ENCODE assay signal across 15 cellular contexts in the genomic region with DNA sequence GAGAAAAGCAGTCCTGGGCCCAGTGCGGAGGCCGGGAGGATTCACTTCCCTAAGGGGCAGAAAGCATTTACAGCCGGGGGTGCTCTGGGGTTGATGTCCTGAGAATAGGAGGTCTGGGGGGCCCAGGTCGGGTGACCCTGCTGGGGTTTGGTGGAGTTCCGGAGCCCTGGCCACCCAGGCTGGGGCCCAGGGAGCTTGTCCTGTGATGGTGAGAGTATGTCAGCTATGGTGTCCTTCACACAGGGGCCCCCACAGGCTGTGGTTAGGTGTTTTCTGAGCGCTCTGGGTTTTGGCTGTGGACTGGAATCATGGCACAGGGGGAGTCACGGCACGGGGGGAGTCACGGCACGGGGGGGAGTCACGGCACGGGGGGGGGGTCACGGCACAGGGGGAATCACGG. TPM values are rescaled to one million over a fixed set of nuclear protein-coding genes. Genes with fewer than 3 reads are reported as not detected.
DNase-seq lines count a peak whose midpoint lies in the region; ATAC-seq, FAIRE-seq and TF ChIP-seq lines count a peak whose summit lies in the region.
"Had no signal": no experiment of that assay in that cellular context is flagged by ENCODE, and none has a peak within 500 bp of the region (broad histone marks: within the 10 kb centered on the region; RNA-seq: fewer than 3 reads in every experiment).

No MANE protein-coding gene starts in this region.

- H4K8ac ChIP-seq in H9 (replicated peaks; ENCODE audit: insufficient read length, low read depth, low read length), result no peak overlapping the region

- H3T11ph ChIP-seq in H9 (ENCODE audit: low read length), result no peak overlapping the region

- no peak overlapping the region for H3K23ac ChIP-seq in H9 (ENCODE audit: insufficient read length, low read depth, low read length)

- no peak overlapping the region for H3K18ac ChIP-seq in H9 (ENCODE audit: insufficient read length, low read depth, low read length)

- no peak overlapping the region for H3K14ac ChIP-seq in H9 (ENCODE audit: insufficient read depth, low read length)

- TF ChIP-seq POLR2A in HepG2 (IDR thresholded peaks at IDR 0.05; ENCODE audit: insufficient read depth in 1 of 2, low read depth in 2 of 2, low read length in 2 of 2) (no peak), right lobe of liver (IDR thresholded peaks at IDR 0.05) (no peak)

- no peak for DNase-seq in HepG2 (ENCODE audit: low spot score)
- DNase-seq in right lobe of liver, result no peak
- no peak for DNase-seq in H9
- no peak for DNase-seq in endodermal cell
- DNase-seq in stimulated activated naive B cell treated with anti-CD40 and anti-IgM and Interleukin-4, amounts not matched to agents 10 μg/mL and 1 μg/mL and 100 μg/mL, for 72 hours, result no peak
- no peak for DNase-seq in COLO829 (ENCODE audit: low spot score)
- DNase-seq in SHP77 treated with DMSO at 0.1 percent for 48 hours (lab: John Stamatoyannopoulos, UW), result no peak
- DNase-seq in NCI-H82 treated with DMSO at 0.1 percent for 48 hours (lab: John Stamatoyannopoulos, UW; ENCODE audit: unreplicated experiment), result no peak
- DNase-seq: ACHN; C1 segment of cervical spinal cord; CD4-positive, alpha-beta T cell; DMS79; GOT3 had no signal

- TF ChIP-seq RAD21 in HepG2 (CRISPR knock-in tag; IDR thresholded peaks at IDR 0.05), result no peak

- H3K23me2 ChIP-seq in H9 (ENCODE audit: insufficient read length, low read depth, low read length, poor library complexity, severe bottlenecking), result no peaks in the 10 kb centered on the region

- H3K56ac ChIP-seq in H9 (ENCODE audit: insufficient read length, low read depth, low read length), result no peak overlapping the region

- H2BK20ac ChIP-seq in H9 (ENCODE audit: low read depth, low read length, poor library complexity, severe bottlenecking), result no peak overlapping the region

- H2AFZ ChIP-seq in HepG2 (ENCODE audit: low read length), result no peak overlapping the region
- H2AFZ ChIP-seq in H9 (ENCODE audit: low read length), result no peak overlapping the region

- TF ChIP-seq CTCF in HepG2 (CRISPR knock-in tag; IDR thresholded peaks at IDR 0.05), result no peak
- no peak for TF ChIP-seq CTCF in right lobe of liver (IDR thresholded peaks at IDR 0.05)
- no peak for TF ChIP-seq CTCF in H9 (conservative IDR thresholded peaks at IDR 0.05)
- no peak for TF ChIP-seq CTCF in endodermal cell (conservative IDR thresholded peaks at IDR 0.05)

- H3K36me3 ChIP-seq in HepG2 (replicated peaks in 1 of 2; ENCODE audit: control insufficient read depth in 1 of 2, insufficient read depth in 2 of 2, low read length in 2 of 2) (no peaks in the 10 kb centered on the region), right lobe of liver (no peaks in the 10 kb centered on the region), endodermal cell (ENCODE audit: control insufficient read depth, insufficient read depth, low read length) (no peaks in the 10 kb centered on the region)

- WGBS in HepG2 (ENCODE audit: low lambda C conversion rate), result 29% methylated on average over 14 of the region's 14 CpGs
- WGBS in right lobe of liver (ENCODE audit: insufficient coverage, low coverage, low lambda C conversion rate, missing lambda C conversion rate), result 56% methylated on average over 11 of the region's 14 CpGs
- no CpG with 5 or more reads among the region's 14 CpGs for WGBS in H9 (ENCODE audit: extremely low coverage, insufficient read length, low lambda C conversion rate)
- WGBS in endodermal cell (ENCODE audit: insufficient coverage in 1 of 2, insufficient read length in 1 of 2), 2 experiments, result 88% methylated on average over 12 of the region's 14 CpGs; no CpG with 5 or more reads in 1 of the 2 experiments

- H3K4me3 ChIP-seq in HepG2 (replicated peaks in 1 of 3; ENCODE audit: insufficient read depth in 1 of 3, low read depth in 2 of 3, low read length in 3 of 3), result no peak overlapping the region
- no peak overlapping the region for H3K4me3 ChIP-seq in right lobe of liver
- H3K4me3 ChIP-seq in endodermal cell (ENCODE audit: low read length), result no peak overlapping the region

- POLR2A ChIA-PET in HepG2 (lab: Yijun Ruan, JAX), result no interaction called here

- no peak overlapping the region for H2BK120ac ChIP-seq in H9 (ENCODE audit: low read depth, low read length, poor library complexity, severe bottlenecking)

- no peak overlapping the region for H4K5ac ChIP-seq in H9 (ENCODE audit: insufficient read length, low read depth, low read length)

- H3K9me3 ChIP-seq in HepG2 (ENCODE audit: low read length) (no peaks in the 10 kb centered on the region), right lobe of liver (no peaks in the 10 kb centered on the region), H9 (ENCODE audit: control insufficient read depth, low read depth, low read length) (no peaks in the 10 kb centered on the region), endodermal cell (ENCODE audit: control insufficient read depth, low read length) (no peaks in the 10 kb centered on the region)

- TF ChIP-seq EP300 in HepG2 (IDR thresholded peaks at IDR 0.05; ENCODE audit: low read depth in 2 of 2, low read length in 2 of 2) (no peak), HepG2 (CRISPR knock-in tag; IDR thresholded peaks at IDR 0.05; ENCODE audit: borderline replicate concordance) (no peak)

- in situ Hi-C loops in HepG2 (cut with HindIII; ENCODE audit: extremely low pct_ligation_motif_present, low pct_unique_long_range_greater_than_20kb), result no loop called here

- H3K36me3 Mint-ChIP-seq in H9 (ENCODE audit: insufficient read depth in 1 of 3, low read depth in 3 of 3) (no peaks in the 10 kb centered on the region; a peak in 2 of 7 replicates), endodermal cell (ENCODE audit: low read depth) (no peaks in the 10 kb centered on the region)
- peaks cover 0 to 4% of the 10 kb centered on the region in 2 donors for H3K36me3 Mint-ChIP-seq in stimulated activated naive B cell treated with anti-CD40 and anti-IgM and Interleukin-4, amounts not matched to agents 10 μg/mL and 1 μg/mL and 100 μg/mL, for 72 hours
- H3K36me3 Mint-ChIP-seq: IgD-negative memory B cell had no signal

- H2BK12ac ChIP-seq in H9 (ENCODE audit: insufficient read length, low read depth, low read length), result no peak overlapping the region

- no peaks in the 10 kb centered on the region for H3K4me1 ChIP-seq in HepG2 (ENCODE audit: insufficient read depth, low read length)
- no peaks in the 10 kb centered on the region for H3K4me1 ChIP-seq in right lobe of liver
- H3K4me1 ChIP-seq in H9 (ENCODE audit: insufficient read depth, low read length), result peaks cover 12% of the 10 kb centered on the region; the same call in 1 of the 2 replicates
- no peaks in the 10 kb centered on the region for H3K4me1 ChIP-seq in endodermal cell (ENCODE audit: control insufficient read depth, insufficient read depth, low read length)

- peak overlapping the region; percentile 53 to 92 (median 89); a peak in 5 of 7 replicates for H3K27ac Mint-ChIP-seq in H9
- peak overlapping the region; percentile 30 for H3K27ac Mint-ChIP-seq in endodermal cell
- H3K27ac Mint-ChIP-seq in stimulated activated naive B cell treated with anti-CD40 and anti-IgM and Interleukin-4, amounts not matched to agents 10 μg/mL and 1 μg/mL and 100 μg/mL, for 72 hours, result peak overlapping the region; percentile 92
- H3K27ac Mint-ChIP-seq: CD4-positive, alpha-beta T cell; IgD-negative memory B cell had no signal

- H2BK5ac ChIP-seq in H9 (ENCODE audit: insufficient read length, low read length), result no peak overlapping the region

- H3K9ac ChIP-seq in HepG2 (ENCODE audit: insufficient read depth, low read depth, low read length), result no peak overlapping the region
- no peak overlapping the region for H3K9ac ChIP-seq in H9 (ENCODE audit: extremely low read depth, insufficient read length, low read length)
- H3K9ac ChIP-seq in endodermal cell (ENCODE audit: extremely low read depth, low read length, poor library complexity, severe bottlenecking), result no peak overlapping the region

- ATAC-seq in HepG2 (peak; percentile 39; the same call in 2 of the 3 replicates), right lobe of liver (no peak)
- ATAC-seq in stimulated activated naive B cell treated with anti-CD40 and anti-IgM and Interleukin-4, amounts not matched to agents 10 μg/mL and 1 μg/mL and 100 μg/mL, for 72 hours (replicated peaks), result peak in 1 of 2 donors; percentile 32

- intact Hi-C loops in HepG2 (cut with micrococcal nuclease; ENCODE audit: unreplicated experiment) (no loop called here), right lobe of liver (cut with DNase I) (no loop called here)

- no peaks in the 10 kb centered on the region for H3K79me2 ChIP-seq in HepG2 (ENCODE audit: insufficient read depth, low read length)
- H3K79me2 ChIP-seq in H9 (ENCODE audit: insufficient read depth, low read length), result no peaks in the 10 kb centered on the region

- FAIRE-seq in HepG2 (lab: Jason Lieb, UNC), result no peak
- FAIRE-seq: GM12891 had no signal

- H3K9me3 Mint-ChIP-seq in H9 (peaks cover 0 to 2% of the 10 kb centered on the region in 2 experiments; a peak in 2 of 5 replicates), endodermal cell (peaks cover 1% of the 10 kb centered on the region)
- no peaks in the 10 kb centered on the region for H3K9me3 Mint-ChIP-seq in stimulated activated naive B cell treated with anti-CD40 and anti-IgM and Interleukin-4, amounts not matched to agents 10 μg/mL and 1 μg/mL and 100 μg/mL, for 72 hours
- H3K9me3 Mint-ChIP-seq: CD4-positive, alpha-beta T cell; IgD-negative memory B cell had no signal

- no peak overlapping the region for H4K91ac ChIP-seq in H9 (ENCODE audit: insufficient read length, low read depth, low read length)

- no peaks in the 10 kb centered on the region; the same call in 1 of the 2 replicates for H3K27me3 Mint-ChIP-seq in H9 (ENCODE audit: low read depth)
- peaks cover 3% of the 10 kb centered on the region for H3K27me3 Mint-ChIP-seq in endodermal cell (ENCODE audit: insufficient read depth)
- H3K27me3 Mint-ChIP-seq in stimulated activated naive B cell treated with anti-CD40 and anti-IgM and Interleukin-4, amounts not matched to agents 10 μg/mL and 1 μg/mL and 100 μg/mL, for 72 hours, result peaks cover 59 to 63% of the 10 kb centered on the region in 2 donors

- CTCF ChIA-PET in HepG2 (lab: Yijun Ruan, JAX; ENCODE audit: low intra/inter-chr PET ratio, low total read pairs), result no interaction called here

- no peak overlapping the region for H3K4ac ChIP-seq in H9 (ENCODE audit: low read depth, low read length)

- no TSS peak for BruUV-seq in HepG2 (replicated peaks; lab: Mats Ljungman, UMichigan)

- H3K4me1 Mint-ChIP-seq in H9 (peaks cover 53 to 54% of the 10 kb centered on the region in 2 experiments), endodermal cell (no peaks in the 10 kb centered on the region)
- H3K4me1 Mint-ChIP-seq in stimulated activated naive B cell treated with anti-CD40 and anti-IgM and Interleukin-4, amounts not matched to agents 10 μg/mL and 1 μg/mL and 100 μg/mL, for 72 hours, result peaks cover 6 to 13% of the 10 kb centered on the region in 2 donors

- H3K4me3 Mint-ChIP-seq in H9 (no peak overlapping the region), endodermal cell (no peak overlapping the region)
- peak overlapping the region in 1 of 2 donors; percentile 69 for H3K4me3 Mint-ChIP-seq in stimulated activated naive B cell treated with anti-CD40 and anti-IgM and Interleukin-4, amounts not matched to agents 10 μg/mL and 1 μg/mL and 100 μg/mL, for 72 hours
- H3K4me3 Mint-ChIP-seq: CD4-positive, alpha-beta T cell; IgD-negative memory B cell had no signal

- H2BK15ac ChIP-seq in H9 (ENCODE audit: low read depth, low read length), result no peak overlapping the region

- H4K20me1 ChIP-seq in HepG2 (ENCODE audit: insufficient read depth, low read length), result no peaks in the 10 kb centered on the region; the same call in 1 of the 2 replicates
- H4K20me1 ChIP-seq in H9 (ENCODE audit: control insufficient read depth, insufficient read depth, insufficient read length), result no peaks in the 10 kb centered on the region

- H3K27me3 ChIP-seq in HepG2 (ENCODE audit: control insufficient read depth in 1 of 2, insufficient read depth in 2 of 2, low read length in 2 of 2), result peaks cover 3% of the 10 kb centered on the region in 2 experiments; a peak in 1 of 5 replicates
- no peaks in the 10 kb centered on the region for H3K27me3 ChIP-seq in right lobe of liver
- H3K27me3 ChIP-seq in H9 (ENCODE audit: insufficient read depth, low read length), result no peaks in the 10 kb centered on the region; the same call in 1 of the 2 replicates
- no peaks in the 10 kb centered on the region for H3K27me3 ChIP-seq in endodermal cell (ENCODE audit: control insufficient read depth, insufficient read depth, low read length, poor library complexity, severe bottlenecking)

- no peak overlapping the region for H2AK5ac ChIP-seq in H9 (ENCODE audit: insufficient read length, low read length)

- H3K27ac ChIP-seq in HepG2 (ENCODE audit: extremely low read length, insufficient read depth, low read length) (no peak overlapping the region), right lobe of liver (no peak overlapping the region), H9 (ENCODE audit: insufficient read length, low read depth, low read length) (no peak overlapping the region), endodermal cell (ENCODE audit: low read depth, low read length) (no peak overlapping the region)

- H3K79me1 ChIP-seq in H9 (ENCODE audit: insufficient read depth, low read depth, low read length, poor library complexity, severe bottlenecking), result no peaks in the 10 kb centered on the region

- no peak overlapping the region for H3K4me2 ChIP-seq in HepG2 (ENCODE audit: low read depth, low read length)
- no peak overlapping the region for H3K4me2 ChIP-seq in H9 (ENCODE audit: insufficient read depth, insufficient read length, low read length)

RNA-seq across cellular contexts. Expression of a gene that starts 54.5 kb away (rescaled TPM):
- total RNA-seq in HepG2 (2016; rRNA removed; fragmentation: Illumina TruSeq; extraction: Trizol) (39.7 and 45.9 TPM in 2 replicates), right lobe of liver (10 to 100 TPM in 2 of 6 experiments, 1 to 10 TPM in 4; 4.2 to 11.4 (median 7.0) TPM), H9 (2021) (28.3 and 30.7 TPM in 2 replicates), endodermal cell (10 to 100 TPM; 19.9 to 20.1 TPM)
- total RNA-seq in HepG2 (2016; cell fraction: cytosol; rRNA removed; fragmentation: Illumina TruSeq; extraction: Trizol; ENCODE audit: low read depth), result 26.8 and 30.8 TPM in 2 replicates
- 36.9 and 47.1 TPM in 2 replicates for total RNA-seq in HepG2 (2016; cell fraction: insoluble cytoplasmic fraction; rRNA removed; fragmentation: Illumina TruSeq; extraction: Trizol)
- 43.7 and 45.0 TPM in 2 replicates for total RNA-seq in HepG2 (2016; cell fraction: membrane; rRNA removed; fragmentation: Illumina TruSeq; extraction: Trizol)
- total RNA-seq in HepG2 (2016; cell fraction: nucleus; rRNA removed; fragmentation: Illumina TruSeq; extraction: Trizol), result 27.3 and 30.5 TPM in 2 replicates
- 32.1 and 49.4 TPM in 2 replicates for polyA plus RNA-seq in HepG2 (2011; rRNA removed)
- 33.5 and 39.5 TPM in 2 replicates for polyA plus RNA-seq in HepG2 (2011; cell fraction: cytosol; rRNA removed)
- polyA plus RNA-seq in HepG2 (2011; cell fraction: nucleus; rRNA removed), result 29.6 and 38.2 TPM in 2 replicates
- 36.5 and 48.1 TPM in 2 replicates for polyA plus RNA-seq in HepG2 (2012)
- 37.2 and 42.5 TPM in 2 replicates for polyA plus RNA-seq in HepG2 (2016; cell fraction: cytosol; fragmentation: Illumina TruSeq; extraction: Trizol; ENCODE audit: low read depth)
- polyA plus RNA-seq in HepG2 (2016; cell fraction: insoluble cytoplasmic fraction; fragmentation: Illumina TruSeq; extraction: Trizol; ENCODE audit: low read depth), result 36.2 and 38.9 TPM in 2 replicates
- polyA plus RNA-seq in HepG2 (2016; cell fraction: membrane; fragmentation: Illumina TruSeq; extraction: Trizol; ENCODE audit: low read depth), result 38.3 and 46.2 TPM in 2 replicates
- polyA plus RNA-seq in HepG2 (2016; cell fraction: nucleus; fragmentation: Illumina TruSeq; extraction: Trizol; ENCODE audit: insufficient read depth, low read depth), result 49.7 and 63.7 TPM in 2 replicates
- polyA minus RNA-seq in HepG2 (2011; rRNA and poly(A)+ RNA removed; ENCODE audit: low replicate concordance), result 19.9 and 51.6 TPM in 2 replicates
- 14.5 and 14.9 TPM in 2 replicates for polyA minus RNA-seq in HepG2 (2011; cell fraction: cytosol; rRNA and poly(A)+ RNA removed)
- polyA minus RNA-seq in HepG2 (2011; cell fraction: nucleus; rRNA and poly(A)+ RNA removed), result 39.4 and 50.0 TPM in 2 replicates
- 28.9 TPM for polyA plus RNA-seq in endodermal cell (2013, experiment 1 of 2)
- polyA plus RNA-seq in endodermal cell (2013, experiment 2 of 2), result 25.7 TPM

Comparison
In these comparisons a context has a peak if more than half of its experiments do, and no peak if none do; other contexts are left out.
1. H3K27ac Mint-ChIP-seq: peak in every context shown above with its lines; median percentile 92 in stimulated activated naive B cell treated with anti-CD40 and anti-IgM and Interleukin-4, amounts not matched to agents 10 μg/mL and 1 μg/mL and 100 μg/mL, for 72 hours; 89 in H9; 30 in endodermal cell.